Comparison of ENCODE assay signal across 27 cellular contexts in the genomic region with DNA sequence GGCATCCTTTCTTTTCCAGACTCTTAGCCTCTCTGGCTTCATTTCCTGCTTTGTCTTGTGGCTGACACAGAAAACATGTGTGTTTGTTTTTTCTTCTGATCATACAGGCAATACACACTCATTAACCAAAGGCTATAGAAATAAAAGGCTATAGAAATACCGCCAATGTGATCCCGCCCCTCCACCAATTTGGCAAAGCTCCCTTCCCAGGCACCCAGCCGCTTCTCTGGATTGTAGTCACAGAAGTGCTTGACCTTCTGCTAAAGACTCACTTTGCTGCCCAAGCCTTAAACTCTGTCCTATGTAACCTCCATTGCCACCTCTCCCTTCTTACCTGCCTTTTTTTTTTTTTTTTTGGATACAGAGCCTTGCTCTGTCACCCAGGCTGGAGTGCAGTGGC. TPM values are rescaled to one million over a fixed set of nuclear protein-coding genes. Genes with fewer than 3 reads are reported as not detected.
DNase-seq lines count a peak whose midpoint lies in the region; ATAC-seq and TF ChIP-seq lines count a peak whose summit lies in the region.
"Had no signal": no experiment of that assay in that cellular context is flagged by ENCODE, and none has a peak within 500 bp of the region (broad histone marks: within the 10 kb centered on the region; RNA-seq: fewer than 3 reads in every experiment).

No MANE protein-coding gene starts in this region.

- H3K4me1 Mint-ChIP-seq in brain: peaks cover 55% of the 10 kb centered on the region

- H3K27me3 ChIP-seq in left ventricle myocardium inferior (ENCODE audit: low read depth) (no peaks in the 10 kb centered on the region), heart right ventricle (no peaks in the 10 kb centered on the region), vagina (no peaks in the 10 kb centered on the region), tibial artery (no peaks in the 10 kb centered on the region)
- H3K27me3 ChIP-seq: ascending aorta, BLaER1, stomach had no signal

- H3K36me3 Mint-ChIP-seq in brain: peaks cover 54% of the 10 kb centered on the region

- H3K36me3 ChIP-seq in left ventricle myocardium inferior (no peaks in the 10 kb centered on the region), heart right ventricle (peaks cover 0 to 6% (median 0%) of the 10 kb centered on the region in 9 donors), vagina (no peaks in the 10 kb centered on the region), tibial artery (peaks cover 0 to 6% (median 0%) of the 10 kb centered on the region in 3 donors)
- H3K36me3 ChIP-seq: ascending aorta had no signal

- H3K4me3 ChIP-seq in left ventricle myocardium inferior: no peak overlapping the region
- no peak overlapping the region for H3K4me3 ChIP-seq in heart right ventricle
- no peak overlapping the region for H3K4me3 ChIP-seq in vagina
- H3K4me3 ChIP-seq in tibial artery: no peak overlapping the region
- H3K4me3 ChIP-seq: ascending aorta, BLaER1, stomach had no signal

- intact Hi-C loops in left ventricle myocardium inferior (cut with micrococcal nuclease) (no loop called here), heart right ventricle (cut with DNase I) (no loop called here), vagina (cut with DNase I) (no loop called here), tibial artery (cut with DNase I; ENCODE audit: low total_unique reads) (no loop called here)

- peak overlapping the region in 3 of 5 experiments; percentile 10 to 40 (median 28) for H3K4me3 Mint-ChIP-seq in brain
- H3K4me3 Mint-ChIP-seq: activated CD4-positive, alpha-beta memory T cell treated with anti-CD3 and anti-CD28 coated beads, Interleukin-2, amount 10 ng/mL, durations not matched to agents 7 days and 5 days; effector memory CD8-positive, alpha-beta T cell; memory B cell; T-helper 2 cell treated with Interferon-gamma antibody and Interleukin-4, amounts not matched to agents 5 μg/mL and 100 μg/mL, for 36 hours had no signal

- 66 to 69% methylated on average over 3 of the region's 3 CpGs for WGBS in heart right ventricle, 2 donors

- TF ChIP-seq CTCF in left ventricle myocardium inferior (IDR thresholded peaks at IDR 0.05; ENCODE audit: borderline replicate concordance): no peak
- no peak for TF ChIP-seq CTCF in heart right ventricle (IDR thresholded peaks at IDR 0.05)
- no peak for TF ChIP-seq CTCF in brain (conservative IDR thresholded peaks at IDR 0.05)
- TF ChIP-seq CTCF in vagina (IDR thresholded peaks at IDR 0.05): no peak
- TF ChIP-seq CTCF in tibial artery (IDR thresholded peaks at IDR 0.05): no peak

- H3K9me3 Mint-ChIP-seq in brain: peaks cover 0 to 3% (median 3%) of the 10 kb centered on the region in 5 experiments
- H3K9me3 Mint-ChIP-seq: activated CD4-positive, alpha-beta memory T cell treated with anti-CD3 and anti-CD28 coated beads, Interleukin-2, amount 10 ng/mL, durations not matched to agents 7 days and 5 days; effector memory CD8-positive, alpha-beta T cell; memory B cell; T-helper 2 cell treated with Interferon-gamma antibody and Interleukin-4, amounts not matched to agents 5 μg/mL and 100 μg/mL, for 36 hours had no signal

- ATAC-seq in heart right ventricle: no peak
- ATAC-seq: effector memory CD8-positive, alpha-beta T cell; sciatic nerve had no signal

- H3K27me3 Mint-ChIP-seq in brain: peaks cover 8% of the 10 kb centered on the region
- H3K27me3 Mint-ChIP-seq: activated CD4-positive, alpha-beta memory T cell treated with anti-CD3 and anti-CD28 coated beads, Interleukin-2, amount 10 ng/mL, durations not matched to agents 7 days and 5 days; effector memory CD8-positive, alpha-beta T cell; memory B cell had no signal

- H3K27ac Mint-ChIP-seq in brain: peak overlapping the region in 3 of 5 experiments; percentile 23 to 75 (median 43)
- H3K27ac Mint-ChIP-seq: activated CD4-positive, alpha-beta memory T cell treated with anti-CD3 and anti-CD28 coated beads, Interleukin-2, amount 10 ng/mL, durations not matched to agents 7 days and 5 days; effector memory CD8-positive, alpha-beta T cell; memory B cell had no signal

- H3K27ac ChIP-seq in left ventricle myocardium inferior (replicated peaks) (peak overlapping the region; percentile 40), heart right ventricle (peak overlapping the region in 1 of 10 donors; percentile 1), vagina (no peak overlapping the region), tibial artery (no peak overlapping the region)
- H3K27ac ChIP-seq: ascending aorta, BLaER1, stomach had no signal

- H3K4me1 ChIP-seq in left ventricle myocardium inferior (peaks cover 54% of the 10 kb centered on the region), heart right ventricle (peaks cover 3 to 39% (median 24%) of the 10 kb centered on the region in 9 donors), vagina (peaks cover 43% of the 10 kb centered on the region), tibial artery (peaks cover 0 to 20% (median 14%) of the 10 kb centered on the region in 4 donors)
- H3K4me1 ChIP-seq: Caco-2 had no signal

- no peaks in the 10 kb centered on the region for H3K9me3 ChIP-seq in left ventricle myocardium inferior (replicated peaks)
- no peaks in the 10 kb centered on the region for H3K9me3 ChIP-seq in heart right ventricle
- no peaks in the 10 kb centered on the region for H3K9me3 ChIP-seq in vagina
- no peaks in the 10 kb centered on the region for H3K9me3 ChIP-seq in tibial artery
- H3K9me3 ChIP-seq: ascending aorta, Caco-2, stomach had no signal

- DNase-seq in left ventricle myocardium inferior (no peak), heart right ventricle (no peak), NCI-H2029 (lab: John Stamatoyannopoulos, UW) (peak; percentile 53), vagina (ENCODE audit: extremely low spot score in 2 of 2) (no peak), DMS153 treated with DMSO at 0.1 percent for 48 hours (lab: John Stamatoyannopoulos, UW; ENCODE audit: unreplicated experiment) (no peak), tibial artery (no peak)
- DNase-seq: activated CD4-positive, alpha-beta memory T cell treated with anti-CD3 and anti-CD28 coated beads, Interleukin-2, amount 10 ng/mL, durations not matched to agents 7 days and 5 days; activated CD8-positive, alpha-beta memory T cell treated with anti-CD3 and anti-CD28 coated beads, Interleukin-2, amount 50 U/mL, for 48 hours; activated effector memory CD4-positive, alpha-beta T cell treated with Interleukin-2 at 50 U/mL for 16 hours; Caco-2; central memory CD4-positive, alpha-beta T cell; DMS79; effector memory CD8-positive, alpha-beta T cell; GF-D8; HCEC 1CT; MV-4-11; NCI-H187; NCI-H524 treated with DMSO at 0.1 percent for 48 hours; SIG-M5; stimulated activated CD8-positive, alpha-beta memory T cell treated with anti-CD3 and anti-CD28 coated beads, Interleukin-4, amount 100 ng/mL, for 48 hours; stomach had no signal

- no peak for TF ChIP-seq POLR2A in vagina (IDR thresholded peaks at IDR 0.05)

RNA-seq across cellular contexts. Expression of gene TXNDC15, which starts 5.3 kb away (rescaled TPM):
- 49.5 TPM for total RNA-seq in left ventricle myocardium inferior
- total RNA-seq in heart right ventricle: 10 to 100 TPM; 37.5 to 72.0 (median 51.1) TPM
- polyA plus RNA-seq in heart right ventricle: 10 to 100 TPM; 62.8 to 72.7 TPM
- polyA plus RNA-seq in brain (ENCODE audit: insufficient read depth, low read depth, low replicate concordance): 47.4 TPM
- 92.3 TPM for total RNA-seq in vagina

RNA-seq across cellular contexts. Expression of gene PCBD2, which starts 25.5 kb away (rescaled TPM):
- total RNA-seq in left ventricle myocardium inferior (26.3 TPM), heart right ventricle (10 to 100 TPM; 15.9 to 36.4 (median 26.8) TPM), vagina (6.1 TPM)
- polyA plus RNA-seq in heart right ventricle (1 to 10 TPM; 6.9 to 7.8 TPM), brain (ENCODE audit: insufficient read depth, low read depth, low replicate concordance) (2.7 TPM)

RNA-seq across cellular contexts. Expression of gene C5orf24, which starts 33.7 kb away (rescaled TPM):
- total RNA-seq in left ventricle myocardium inferior (24.9 TPM), heart right ventricle (10 to 100 TPM; 20.6 to 31.2 (median 23.5) TPM), vagina (38.3 TPM)
- polyA plus RNA-seq in heart right ventricle (10 to 100 TPM; 12.0 to 20.1 TPM), brain (ENCODE audit: insufficient read depth, low read depth, low replicate concordance) (13.4 TPM)
